19 cellular contexts compared by ENCODE assay signal in genomic region chr20:47675190-47676142, GRCh38.
"Had no signal": no experiment of that assay in that cellular context is flagged by ENCODE, and none has a peak within 500 bp of the region (broad histone marks: within the 10 kb centered on the region; RNA-seq: fewer than 3 reads in every experiment).

No MANE protein-coding gene starts in this region.

- DNase-seq: activated CD4-positive, alpha-beta T cell treated with anti-CD3 and anti-CD28 coated beads for 1 hour; activated CD4-positive, alpha-beta T cell treated with anti-CD3 and anti-CD28 coated beads, Interleukin-2, amount 50 U/mL, for 4 hours; activated naive CD8-positive, alpha-beta T cell treated with anti-CD3 and anti-CD28 coated beads for 36 hours; activated T-cell treated with anti-CD3 and anti-CD28 coated beads, Interleukin-2, amount 50 U/mL, for 1 hour; amygdala; cortex of kidney; effector CD4-positive, alpha-beta T cell; foreskin fibroblast; glutamatergic neuron; left colon; lower lobe of right lung; stimulated activated CD4-positive, alpha-beta T cell treated with anti-CD3 and anti-CD28 coated beads, Interleukin-12 subunit alpha, Interleukin-12 subunit beta, amount 100 ng/mL, for 4 hours; stimulated activated CD4-positive, alpha-beta T cell treated with anti-CD3 and anti-CD28 coated beads, Interleukin-2, amount 100 ng/mL, for 24 hours; T1000; thyroid gland had no signal

- H3K9me3 ChIP-seq: lower lobe of right lung, pancreas, thyroid gland, vagina had no signal

- H3K4me3 ChIP-seq: lower lobe of right lung, pancreas, thyroid gland, vagina had no signal

- H3K27ac Mint-ChIP-seq: activated naive CD8-positive, alpha-beta T cell treated with anti-CD3 and anti-CD28 coated beads for 36 hours; mesothelial cell of epicardium had no signal

- H3K4me1 ChIP-seq: lower lobe of right lung, pancreas, thyroid gland, vagina had no signal

- H3K27me3 ChIP-seq: pancreas, thyroid gland, vagina had no signal

- H3K4me3 Mint-ChIP-seq: activated naive CD8-positive, alpha-beta T cell treated with anti-CD3 and anti-CD28 coated beads for 36 hours; brain; mesothelial cell of epicardium had no signal

- ATAC-seq: left colon, lower lobe of right lung, pancreas had no signal

- H3K36me3 Mint-ChIP-seq: activated naive CD8-positive, alpha-beta T cell treated with anti-CD3 and anti-CD28 coated beads for 36 hours; brain had no signal

- H3K27me3 Mint-ChIP-seq: activated naive CD8-positive, alpha-beta T cell treated with anti-CD3 and anti-CD28 coated beads for 36 hours had no signal

- H3K36me3 ChIP-seq: pancreas, thyroid gland had no signal

- H3K4me1 Mint-ChIP-seq: brain had no signal

- H3K27ac ChIP-seq: lower lobe of right lung, pancreas, thyroid gland, vagina had no signal

- H3K9me3 Mint-ChIP-seq: activated naive CD8-positive, alpha-beta T cell treated with anti-CD3 and anti-CD28 coated beads for 36 hours; brain; mesothelial cell of epicardium had no signal
